1 cellular context compared by ENCODE assay signal in genomic region chr16:11296706-11297491, GRCh38.
TF ChIP-seq lines count a peak whose summit lies in the region.

No MANE protein-coding gene starts in this region.

TF ChIP-seq in H1, 55 proteins besides CTCF, POLR2A, EP300 and RAD21:
- TF ChIP-seq CBX8 (IDR thresholded peaks at IDR 0.05; ENCODE audit: borderline replicate concordance, low read depth, low read length) (no peak), SRF (IDR thresholded peaks at IDR 0.05; ENCODE audit: low read depth, low read length) (no peak), RFX5 (IDR thresholded peaks at IDR 0.05; ENCODE audit: borderline replicate concordance, low read depth, low read length) (no peak), JUN (IDR thresholded peaks at IDR 0.05; ENCODE audit: low read depth, low read length) (no peak), ATF3 (IDR thresholded peaks at IDR 0.05; ENCODE audit: insufficient read depth, low read depth, low read length) (no peak), JUND (IDR thresholded peaks at IDR 0.05; ENCODE audit: low read length) (no peak), TCF12 (IDR thresholded peaks at IDR 0.05; ENCODE audit: low read depth, low read length) (no peak), CHD1 (IDR thresholded peaks at IDR 0.05; ENCODE audit: low read depth, low read length) (no peak), RXRA (IDR thresholded peaks at IDR 0.05; ENCODE audit: insufficient read depth, low read depth, low read length) (no peak), SAP30 (IDR thresholded peaks at IDR 0.05; ENCODE audit: insufficient read depth, insufficient replicate concordance, low read length) (no peak), SUZ12 (IDR thresholded peaks at IDR 0.05; ENCODE audit: low read length) (no peak), YY1 (IDR thresholded peaks at IDR 0.05; ENCODE audit: low read depth, low read length) (no peak), KDM4A (IDR thresholded peaks at IDR 0.05; ENCODE audit: low read depth, low read length, severe bottlenecking) (no peak), POU5F1 (IDR thresholded peaks at IDR 0.05; ENCODE audit: low read depth, low read length) (no peak), TAF7 (optimal IDR thresholded peaks at IDR 0.05; ENCODE audit: borderline replicate concordance, low read depth, low read length) (no peak)
- TF ChIP-seq, protein P1, sequence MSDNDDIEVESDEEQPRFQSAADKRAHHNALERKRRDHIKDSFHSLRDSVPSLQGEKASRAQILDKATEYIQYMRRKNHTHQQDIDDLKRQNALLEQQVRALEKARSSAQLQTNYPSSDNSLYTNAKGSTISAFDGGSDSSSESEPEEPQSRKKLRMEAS (IDR thresholded peaks at IDR 0.05) = no peak
- TF ChIP-seq, protein P2, sequence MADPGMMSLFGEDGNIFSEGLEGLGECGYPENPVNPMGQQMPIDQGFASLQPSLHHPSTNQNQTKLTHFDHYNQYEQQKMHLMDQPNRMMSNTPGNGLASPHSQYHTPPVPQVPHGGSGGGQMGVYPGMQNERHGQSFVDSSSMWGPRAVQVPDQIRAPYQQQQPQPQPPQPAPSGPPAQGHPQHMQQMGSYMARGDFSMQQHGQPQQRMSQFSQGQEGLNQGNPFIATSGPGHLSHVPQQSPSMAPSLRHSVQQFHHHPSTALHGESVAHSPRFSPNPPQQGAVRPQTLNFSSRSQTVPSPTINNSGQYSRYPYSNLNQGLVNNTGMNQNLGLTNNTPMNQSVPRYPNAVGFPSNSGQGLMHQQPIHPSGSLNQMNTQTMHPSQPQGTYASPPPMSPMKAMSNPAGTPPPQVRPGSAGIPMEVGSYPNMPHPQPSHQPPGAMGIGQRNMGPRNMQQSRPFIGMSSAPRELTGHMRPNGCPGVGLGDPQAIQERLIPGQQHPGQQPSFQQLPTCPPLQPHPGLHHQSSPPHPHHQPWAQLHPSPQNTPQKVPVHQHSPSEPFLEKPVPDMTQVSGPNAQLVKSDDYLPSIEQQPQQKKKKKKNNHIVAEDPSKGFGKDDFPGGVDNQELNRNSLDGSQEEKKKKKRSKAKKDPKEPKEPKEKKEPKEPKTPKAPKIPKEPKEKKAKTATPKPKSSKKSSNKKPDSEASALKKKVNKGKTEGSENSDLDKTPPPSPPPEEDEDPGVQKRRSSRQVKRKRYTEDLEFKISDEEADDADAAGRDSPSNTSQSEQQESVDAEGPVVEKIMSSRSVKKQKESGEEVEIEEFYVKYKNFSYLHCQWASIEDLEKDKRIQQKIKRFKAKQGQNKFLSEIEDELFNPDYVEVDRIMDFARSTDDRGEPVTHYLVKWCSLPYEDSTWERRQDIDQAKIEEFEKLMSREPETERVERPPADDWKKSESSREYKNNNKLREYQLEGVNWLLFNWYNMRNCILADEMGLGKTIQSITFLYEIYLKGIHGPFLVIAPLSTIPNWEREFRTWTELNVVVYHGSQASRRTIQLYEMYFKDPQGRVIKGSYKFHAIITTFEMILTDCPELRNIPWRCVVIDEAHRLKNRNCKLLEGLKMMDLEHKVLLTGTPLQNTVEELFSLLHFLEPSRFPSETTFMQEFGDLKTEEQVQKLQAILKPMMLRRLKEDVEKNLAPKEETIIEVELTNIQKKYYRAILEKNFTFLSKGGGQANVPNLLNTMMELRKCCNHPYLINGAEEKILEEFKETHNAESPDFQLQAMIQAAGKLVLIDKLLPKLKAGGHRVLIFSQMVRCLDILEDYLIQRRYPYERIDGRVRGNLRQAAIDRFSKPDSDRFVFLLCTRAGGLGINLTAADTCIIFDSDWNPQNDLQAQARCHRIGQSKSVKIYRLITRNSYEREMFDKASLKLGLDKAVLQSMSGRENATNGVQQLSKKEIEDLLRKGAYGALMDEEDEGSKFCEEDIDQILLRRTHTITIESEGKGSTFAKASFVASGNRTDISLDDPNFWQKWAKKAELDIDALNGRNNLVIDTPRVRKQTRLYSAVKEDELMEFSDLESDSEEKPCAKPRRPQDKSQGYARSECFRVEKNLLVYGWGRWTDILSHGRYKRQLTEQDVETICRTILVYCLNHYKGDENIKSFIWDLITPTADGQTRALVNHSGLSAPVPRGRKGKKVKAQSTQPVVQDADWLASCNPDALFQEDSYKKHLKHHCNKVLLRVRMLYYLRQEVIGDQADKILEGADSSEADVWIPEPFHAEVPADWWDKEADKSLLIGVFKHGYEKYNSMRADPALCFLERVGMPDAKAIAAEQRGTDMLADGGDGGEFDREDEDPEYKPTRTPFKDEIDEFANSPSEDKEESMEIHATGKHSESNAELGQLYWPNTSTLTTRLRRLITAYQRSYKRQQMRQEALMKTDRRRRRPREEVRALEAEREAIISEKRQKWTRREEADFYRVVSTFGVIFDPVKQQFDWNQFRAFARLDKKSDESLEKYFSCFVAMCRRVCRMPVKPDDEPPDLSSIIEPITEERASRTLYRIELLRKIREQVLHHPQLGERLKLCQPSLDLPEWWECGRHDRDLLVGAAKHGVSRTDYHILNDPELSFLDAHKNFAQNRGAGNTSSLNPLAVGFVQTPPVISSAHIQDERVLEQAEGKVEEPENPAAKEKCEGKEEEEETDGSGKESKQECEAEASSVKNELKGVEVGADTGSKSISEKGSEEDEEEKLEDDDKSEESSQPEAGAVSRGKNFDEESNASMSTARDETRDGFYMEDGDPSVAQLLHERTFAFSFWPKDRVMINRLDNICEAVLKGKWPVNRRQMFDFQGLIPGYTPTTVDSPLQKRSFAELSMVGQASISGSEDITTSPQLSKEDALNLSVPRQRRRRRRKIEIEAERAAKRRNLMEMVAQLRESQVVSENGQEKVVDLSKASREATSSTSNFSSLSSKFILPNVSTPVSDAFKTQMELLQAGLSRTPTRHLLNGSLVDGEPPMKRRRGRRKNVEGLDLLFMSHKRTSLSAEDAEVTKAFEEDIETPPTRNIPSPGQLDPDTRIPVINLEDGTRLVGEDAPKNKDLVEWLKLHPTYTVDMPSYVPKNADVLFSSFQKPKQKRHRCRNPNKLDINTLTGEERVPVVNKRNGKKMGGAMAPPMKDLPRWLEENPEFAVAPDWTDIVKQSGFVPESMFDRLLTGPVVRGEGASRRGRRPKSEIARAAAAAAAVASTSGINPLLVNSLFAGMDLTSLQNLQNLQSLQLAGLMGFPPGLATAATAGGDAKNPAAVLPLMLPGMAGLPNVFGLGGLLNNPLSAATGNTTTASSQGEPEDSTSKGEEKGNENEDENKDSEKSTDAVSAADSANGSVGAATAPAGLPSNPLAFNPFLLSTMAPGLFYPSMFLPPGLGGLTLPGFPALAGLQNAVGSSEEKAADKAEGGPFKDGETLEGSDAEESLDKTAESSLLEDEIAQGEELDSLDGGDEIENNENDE (IDR thresholded peaks at IDR 0.05; ENCODE audit: insufficient replicate concordance, low read length) = no peak
